ENCODE assay signal across 9 cellular contexts in genomic region chr6:6803180-6803978, GRCh38.
DNase-seq lines count a peak whose midpoint lies in the region; ATAC-seq and TF ChIP-seq lines count a peak whose summit lies in the region.
"Had no signal": no experiment of that assay in that cellular context is flagged by ENCODE, and none has a peak within 500 bp of the region (broad histone marks: within the 10 kb centered on the region; RNA-seq: fewer than 3 reads in every experiment).

No MANE protein-coding gene starts in this region.

- DNase-seq in GM13977 (ENCODE audit: low spot score) (peak; percentile 66), HPDE6-E6E7 (ENCODE audit: extremely low spot score) (peak; percentile 100), foreskin keratinocyte (peak; percentile 100), MG63 (no peak), SJCRH30 (no peak), GF-D8 (lab: John Stamatoyannopoulos, UW) (no peak), neural progenitor cell (ENCODE audit: low spot score) (no peak)

- H3K4me1 ChIP-seq in foreskin keratinocyte (peaks cover 25% of the 10 kb centered on the region), SJCRH30 (no peaks in the 10 kb centered on the region), neural progenitor cell (peaks cover 6% of the 10 kb centered on the region)

- H3F3A ChIP-seq in neural progenitor cell (ENCODE audit: low read depth), result no peaks in the 10 kb centered on the region

- H3K36me3 Mint-ChIP-seq in neural progenitor cell, result no peaks in the 10 kb centered on the region
- H3K36me3 Mint-ChIP-seq: natural killer cell treated with Interleukin-12 subunit alpha and Interleukin-12 subunit beta and Interleukin-15 and Interleukin-18, amount 100 ng/mL, for 72 hours had no signal

- no peaks in the 10 kb centered on the region for H3K9me3 Mint-ChIP-seq in neural progenitor cell
- H3K9me3 Mint-ChIP-seq: natural killer cell treated with Interleukin-12 subunit alpha and Interleukin-12 subunit beta and Interleukin-15 and Interleukin-18, amount 100 ng/mL, for 72 hours had no signal

- H3K27me3 ChIP-seq in foreskin keratinocyte, result no peaks in the 10 kb centered on the region
- no peaks in the 10 kb centered on the region for H3K27me3 ChIP-seq in MG63
- H3K27me3 ChIP-seq in SJCRH30, result no peaks in the 10 kb centered on the region
- no peaks in the 10 kb centered on the region for H3K27me3 ChIP-seq in neural progenitor cell

- 0 out of 2 replicates have a peak, but pooled peaks cover 3% of the 10 kb centered on the region for H3K9me3 ChIP-seq in MG63
- no peaks in the 10 kb centered on the region for H3K9me3 ChIP-seq in SJCRH30 (replicated peaks)
- no peaks in the 10 kb centered on the region for H3K9me3 ChIP-seq in neural progenitor cell (ENCODE audit: low read depth)

- in situ Hi-C loops in GM13977 (cut with MboI; ENCODE audit: low pct_unique_long_range_greater_than_20kb, low sequenced_read_pairs, unreplicated experiment), result no loop called here

- H3K4me3 ChIP-seq in MG63, result no peak overlapping the region
- H3K4me3 ChIP-seq in SJCRH30, result no peak overlapping the region
- no peak overlapping the region for H3K4me3 ChIP-seq in neural progenitor cell

- peak overlapping the region; percentile 99 for H3K27ac ChIP-seq in foreskin keratinocyte
- H3K27ac ChIP-seq in SJCRH30, result no peak overlapping the region
- H3K27ac ChIP-seq in neural progenitor cell, result no peak overlapping the region

- H3K36me3 ChIP-seq in MG63 (no peaks in the 10 kb centered on the region), SJCRH30 (no peaks in the 10 kb centered on the region), neural progenitor cell (no peaks in the 10 kb centered on the region)

- H3K9ac ChIP-seq in neural progenitor cell, result no peak overlapping the region

- H4K20me1 ChIP-seq in neural progenitor cell (ENCODE audit: low read depth), result no peaks in the 10 kb centered on the region

- no peak overlapping the region for H3K27ac Mint-ChIP-seq in neural progenitor cell
- H3K27ac Mint-ChIP-seq: natural killer cell treated with Interleukin-12 subunit alpha and Interleukin-12 subunit beta and Interleukin-15 and Interleukin-18, amount 100 ng/mL, for 72 hours had no signal

- peak; percentile 77 for ATAC-seq in GM21515 (IDR thresholded peaks at IDR 0.05; ENCODE audit: unreplicated experiment)
- peak; percentile 97 for ATAC-seq in foreskin keratinocyte

- H3K4me1 Mint-ChIP-seq in neural progenitor cell, result peaks cover 11% of the 10 kb centered on the region

- no peak overlapping the region for H3K4me2 ChIP-seq in neural progenitor cell

- TF ChIP-seq CTCF in GM13977 (IDR thresholded peaks at IDR 0.05; ENCODE audit: extremely low read depth, insufficient read depth, missing control alignments) (no peak), foreskin keratinocyte (conservative IDR thresholded peaks at IDR 0.05) (peak; percentile 47), neural progenitor cell (IDR thresholded peaks at IDR 0.05) (no peak)

- H3K27me3 Mint-ChIP-seq in neural progenitor cell (ENCODE audit: insufficient read depth, low read depth), result peaks cover 10% of the 10 kb centered on the region

- H3K4me3 Mint-ChIP-seq in neural progenitor cell, result no peak overlapping the region
- H3K4me3 Mint-ChIP-seq: natural killer cell treated with Interleukin-12 subunit alpha and Interleukin-12 subunit beta and Interleukin-15 and Interleukin-18, amount 100 ng/mL, for 72 hours had no signal

- no peak overlapping the region for H2AFZ ChIP-seq in neural progenitor cell (replicated peaks)

- no peaks in the 10 kb centered on the region for H3K79me2 ChIP-seq in neural progenitor cell (ENCODE audit: low read depth)

Comparison
In these comparisons a context has a peak if more than half of its experiments do, and no peak if none do; other contexts are left out.
1. DNase-seq: peak in GM13977 (single experiment), HPDE6-E6E7 (single experiment) and foreskin keratinocyte (2 of 2); none in MG63 (single experiment), SJCRH30 (0 of 2), GF-D8 (single experiment) and neural progenitor cell (single experiment).